Comparison of ENCODE assay signal across 17 cellular contexts in genomic region chr5:54778783-54779182, GRCh38.
A peak's percentile ranks its signal among the peaks of the same experiment; 100 is the strongest.
DNase-seq lines count a peak whose midpoint lies in the region; ATAC-seq and TF ChIP-seq lines count a peak whose summit lies in the region.
"Had no signal": no experiment of that assay in that cellular context is flagged by ENCODE, and none has a peak within 500 bp of the region (broad histone marks: within the 10 kb centered on the region; RNA-seq: fewer than 3 reads in every experiment).

No MANE protein-coding gene starts in this region.

- H3K36me3 Mint-ChIP-seq in activated CD4-positive, alpha-beta T cell treated with anti-CD3 and anti-CD28 coated beads, Interleukin-2, amount 10 ng/mL, durations not matched to agents 24 days and 14 days (ENCODE audit: low read depth), result no peaks in the 10 kb centered on the region
- no peaks in the 10 kb centered on the region for H3K36me3 Mint-ChIP-seq in activated CD4-positive, alpha-beta T cell treated with anti-CD3 and anti-CD28 coated beads, Interleukin-2, amount 10 ng/mL, durations not matched to agents 7 days and 5 days (ENCODE audit: low read depth)
- H3K36me3 Mint-ChIP-seq in natural killer cell, result peaks cover 7% of the 10 kb centered on the region
- H3K36me3 Mint-ChIP-seq: CD8-positive, alpha-beta T cell had no signal

- no peak overlapping the region for H3K14ac ChIP-seq in IMR-90 (replicated peaks; ENCODE audit: low read depth, low read length)
- no peak overlapping the region for H3K14ac ChIP-seq in trophoblast cell (ENCODE audit: low read length)

- no peak overlapping the region for H3K27ac ChIP-seq in IMR-90 (ENCODE audit: insufficient read depth, low read length)
- peak overlapping the region; percentile 5 for H3K27ac ChIP-seq in trophoblast cell (ENCODE audit: low read depth, low read length)
- H3K27ac ChIP-seq in esophagus squamous epithelium, result no peak overlapping the region
- H3K27ac ChIP-seq: BLaER1 treated with 17β-estradiol and CSF1 and Interleukin-3, amounts not matched to agents 10 nM and 100 nM had no signal

- TF ChIP-seq POLR2A in IMR-90 (IDR thresholded peaks at IDR 0.05; ENCODE audit: low read depth, low read length), result no peak
- TF ChIP-seq POLR2A in esophagus squamous epithelium (IDR thresholded peaks at IDR 0.05), result no peak

- in situ Hi-C loops in IMR-90 (cut with MboI; ENCODE audit: low sequenced_read_pairs), result no loop called here

- H4K8ac ChIP-seq in IMR-90 (ENCODE audit: low read depth in 2 of 2, low read length in 2 of 2) (no peak overlapping the region), trophoblast cell (ENCODE audit: low read depth, low read length) (no peak overlapping the region)

- 0 out of 2 replicates have a peak overlapping the region, but pooled peaks have one; percentile 6 for H3K23ac ChIP-seq in IMR-90 (ENCODE audit: low read depth, low read length)
- H3K23ac ChIP-seq in trophoblast cell (ENCODE audit: low read length), result no peak overlapping the region

- H2BK12ac ChIP-seq in trophoblast cell (ENCODE audit: low read length), result no peak overlapping the region

- H3K4me3 ChIP-seq in IMR-90 (ENCODE audit: insufficient read depth, low read depth, low read length) (no peak overlapping the region), trophoblast cell (ENCODE audit: low read depth, low read length) (no peak overlapping the region), esophagus squamous epithelium (no peak overlapping the region)
- H3K4me3 ChIP-seq: BLaER1 treated with 17β-estradiol and CSF1 and Interleukin-3, amounts not matched to agents 10 nM and 100 nM; GM12878 had no signal

- H3K9ac ChIP-seq in IMR-90 (ENCODE audit: low read depth, low read length), result no peak overlapping the region
- H3K9ac ChIP-seq in trophoblast cell (ENCODE audit: low read length), result no peak overlapping the region
- H3K9ac ChIP-seq: BLaER1 treated with 17β-estradiol and CSF1 and Interleukin-3, amounts not matched to agents 10 nM and 100 nM had no signal

- H2AFZ ChIP-seq in IMR-90 (replicated peaks; ENCODE audit: low read length, poor library complexity), result no peak overlapping the region
- H2AFZ ChIP-seq in trophoblast cell (ENCODE audit: insufficient read depth, low read length, poor library complexity), result no peak overlapping the region

- peaks cover 1% of the 10 kb centered on the region; the same call in 1 of the 2 replicates for H3K4me1 ChIP-seq in IMR-90 (ENCODE audit: control insufficient read depth, insufficient read depth, low read length)
- no peaks in the 10 kb centered on the region for H3K4me1 ChIP-seq in trophoblast cell (ENCODE audit: control insufficient read depth in 1 of 2, insufficient read depth in 2 of 2, low read length in 2 of 2)
- peaks cover 0 to 16% (median 0%) of the 10 kb centered on the region in 3 donors for H3K4me1 ChIP-seq in esophagus squamous epithelium
- H3K4me1 ChIP-seq: BLaER1 treated with 17β-estradiol and CSF1 and Interleukin-3, amounts not matched to agents 10 nM and 100 nM had no signal

- H3K36me3 ChIP-seq in IMR-90 (ENCODE audit: control insufficient read depth, insufficient read depth, low read length), result no peaks in the 10 kb centered on the region
- no peaks in the 10 kb centered on the region for H3K36me3 ChIP-seq in trophoblast cell (ENCODE audit: control insufficient read depth in 1 of 2, insufficient read depth in 2 of 2, low read length in 2 of 2)
- H3K36me3 ChIP-seq in esophagus squamous epithelium, result no peaks in the 10 kb centered on the region
- H3K36me3 ChIP-seq: BLaER1 treated with 17β-estradiol and CSF1 and Interleukin-3, amounts not matched to agents 10 nM and 100 nM had no signal

- TF ChIP-seq RAD21 in IMR-90 (IDR thresholded peaks at IDR 0.05; ENCODE audit: low read length), result no peak

- H3K4me2 ChIP-seq in IMR-90 (ENCODE audit: low read depth, low read length) (no peak overlapping the region), trophoblast cell (ENCODE audit: low read length) (no peak overlapping the region)
- H3K4me2 ChIP-seq: BLaER1 treated with 17β-estradiol and CSF1 and Interleukin-3, amounts not matched to agents 10 nM and 100 nM had no signal

- H3K27ac Mint-ChIP-seq in activated CD4-positive, alpha-beta T cell treated with anti-CD3 and anti-CD28 coated beads, Interleukin-2, amount 10 ng/mL, durations not matched to agents 24 days and 14 days, result no peak overlapping the region
- no peak overlapping the region for H3K27ac Mint-ChIP-seq in activated CD4-positive, alpha-beta T cell treated with anti-CD3 and anti-CD28 coated beads, Interleukin-2, amount 10 ng/mL, durations not matched to agents 7 days and 5 days
- H3K27ac Mint-ChIP-seq in natural killer cell, result no peak overlapping the region
- H3K27ac Mint-ChIP-seq: B cell; CD8-positive, alpha-beta T cell; H9 had no signal

- no peak overlapping the region for H4K5ac ChIP-seq in IMR-90 (ENCODE audit: low read depth, low read length)

- H2AK5ac ChIP-seq in IMR-90 (ENCODE audit: low read depth, low read length), result no peak overlapping the region
- H2AK5ac ChIP-seq in trophoblast cell (ENCODE audit: low read length), result no peak overlapping the region

- no peak overlapping the region for H2BK5ac ChIP-seq in IMR-90 (ENCODE audit: low read depth, low read length, poor library complexity, severe bottlenecking)
- no peak overlapping the region for H2BK5ac ChIP-seq in trophoblast cell (ENCODE audit: low read depth, low read length, poor library complexity)

- H2BK120ac ChIP-seq in IMR-90 (ENCODE audit: low read depth, low read length), result peak overlapping the region; percentile 9; the same call in 1 of the 2 replicates
- H2BK120ac ChIP-seq in trophoblast cell (ENCODE audit: insufficient read depth, low read length, poor library complexity), result no peak overlapping the region

- TF ChIP-seq CTCF in IMR-90 (conservative IDR thresholded peaks at IDR 0.05; ENCODE audit: low read depth, low read length), result no peak
- TF ChIP-seq CTCF in natural killer cell (IDR thresholded peaks at IDR 0.05), result no peak
- no peak for TF ChIP-seq CTCF in esophagus squamous epithelium (IDR thresholded peaks at IDR 0.05)

- ATAC-seq in IMR-90 (ENCODE audit: low read depth), result no peak
- no peak for ATAC-seq in natural killer cell
- ATAC-seq: CD8-positive, alpha-beta T cell; GM12878 had no signal

- BruUV-seq in IMR-90 (replicated peaks; lab: Mats Ljungman, UMichigan), result no TSS peak

- no peak overlapping the region for H4K91ac ChIP-seq in IMR-90 (ENCODE audit: insufficient read depth, low read depth, low read length)
- H4K91ac ChIP-seq in trophoblast cell (ENCODE audit: low read depth, low read length), result no peak overlapping the region

- H3K27me3 ChIP-seq in IMR-90 (ENCODE audit: control insufficient read depth, insufficient read depth, low read length), result no peaks in the 10 kb centered on the region
- H3K27me3 ChIP-seq in trophoblast cell (ENCODE audit: insufficient read depth, low read length), result no peaks in the 10 kb centered on the region
- no peaks in the 10 kb centered on the region for H3K27me3 ChIP-seq in esophagus squamous epithelium
- H3K27me3 ChIP-seq: BLaER1 treated with 17β-estradiol and CSF1 and Interleukin-3, amounts not matched to agents 10 nM and 100 nM had no signal

- CTCF ChIA-PET in activated CD4-positive, alpha-beta T cell treated with anti-CD3 and anti-CD28 coated beads, Interleukin-2, amount 10 ng/mL, durations not matched to agents 7 days and 5 days (lab: Charles Lee), result interaction anchor here (1.4 kb wide), 1 partner anchor 262 kb away, joined by 4 read pairs; the partner anchor contains the start of gene SNX18
- CTCF ChIA-PET in IMR-90 (lab: Yijun Ruan, JAX), result interaction anchor here (1.7 kb wide), 1 partner anchor 10 kb away, joined by 5 read pairs; no protein-coding TSS in a partner anchor

- dilution Hi-C loops in IMR-90 (cut with HindIII; ENCODE audit: low sequenced_read_pairs, unreplicated experiment), result no loop called here

- H3K79me1 ChIP-seq in IMR-90 (ENCODE audit: low read depth in 1 of 2, low read length in 2 of 2) (no peaks in the 10 kb centered on the region), trophoblast cell (ENCODE audit: low read length) (no peaks in the 10 kb centered on the region)

- H4K12ac ChIP-seq in trophoblast cell (ENCODE audit: low read depth, low read length), result no peak overlapping the region

- WGBS in IMR-90 (ENCODE audit: extremely low coverage in 2 of 2, insufficient read length in 1 of 2), 2 experiments, result no CpG with 5 or more reads among the region's 2 CpGs
- WGBS in trophoblast cell (ENCODE audit: extremely low coverage, insufficient coverage, insufficient read length), result no CpG with 5 or more reads among the region's 2 CpGs
- WGBS in esophagus squamous epithelium, 2 donors, result 90 to 92% methylated on average over 2 of the region's 2 CpGs

- H3K27me3 Mint-ChIP-seq in activated CD4-positive, alpha-beta T cell treated with anti-CD3 and anti-CD28 coated beads, Interleukin-2, amount 10 ng/mL, durations not matched to agents 24 days and 14 days, result peaks cover 42% of the 10 kb centered on the region
- H3K27me3 Mint-ChIP-seq in activated CD4-positive, alpha-beta T cell treated with anti-CD3 and anti-CD28 coated beads, Interleukin-2, amount 10 ng/mL, durations not matched to agents 7 days and 5 days, result peaks cover 23% of the 10 kb centered on the region
- peaks cover 0 to 6% of the 10 kb centered on the region in 2 donors for H3K27me3 Mint-ChIP-seq in natural killer cell (ENCODE audit: low read depth in 2 of 2)

- peak; percentile 40 for DNase-seq in activated CD4-positive, alpha-beta T cell treated with anti-CD3 and anti-CD28 coated beads, Interleukin-2, amount 10 ng/mL, durations not matched to agents 24 days and 14 days
- DNase-seq in activated CD4-positive, alpha-beta T cell treated with anti-CD3 and anti-CD28 coated beads, Interleukin-2, amount 10 ng/mL, durations not matched to agents 7 days and 5 days, result no peak
- DNase-seq in IMR-90 (no peak), islet precursor cell (peak; percentile 62), trophoblast cell (no peak), natural killer cell (no peak), esophagus squamous epithelium (lab: John Stamatoyannopoulos, UW) (no peak), MV-4-11 (lab: John Stamatoyannopoulos, UW) (no peak)
- DNase-seq: 8988T; Calu3; CD8-positive, alpha-beta T cell; DMS79 treated with DMSO at 0.1 percent for 48 hours; EL; H9 had no signal

- H3K4ac ChIP-seq in IMR-90 (ENCODE audit: low read depth, low read length), result no peak overlapping the region
- H3K4ac ChIP-seq in trophoblast cell (ENCODE audit: low read depth, low read length), result no peak overlapping the region

- intact Hi-C loops in activated CD4-positive, alpha-beta T cell treated with anti-CD3 and anti-CD28 coated beads, Interleukin-2, amount 10 ng/mL, durations not matched to agents 24 days and 14 days (cut with micrococcal nuclease), result no loop called here
- intact Hi-C loops in IMR-90 (cut with micrococcal nuclease) (no loop called here), natural killer cell (cut with micrococcal nuclease) (no loop called here), esophagus squamous epithelium (cut with DNase I) (no loop called here)

- H3K18ac ChIP-seq in IMR-90 (ENCODE audit: low read depth, low read length) (peak overlapping the region; percentile 29; the same call in 1 of the 2 replicates), trophoblast cell (ENCODE audit: low read length) (no peak overlapping the region)

- H3K4me1 Mint-ChIP-seq in activated CD4-positive, alpha-beta T cell treated with anti-CD3 and anti-CD28 coated beads, Interleukin-2, amount 10 ng/mL, durations not matched to agents 24 days and 14 days, result no peaks in the 10 kb centered on the region
- peaks cover 2% of the 10 kb centered on the region for H3K4me1 Mint-ChIP-seq in activated CD4-positive, alpha-beta T cell treated with anti-CD3 and anti-CD28 coated beads, Interleukin-2, amount 10 ng/mL, durations not matched to agents 7 days and 5 days
- H3K4me1 Mint-ChIP-seq in natural killer cell, result peaks cover 0 to 7% of the 10 kb centered on the region in 2 donors
- H3K4me1 Mint-ChIP-seq: H9 had no signal

- H3K9me3 Mint-ChIP-seq in activated CD4-positive, alpha-beta T cell treated with anti-CD3 and anti-CD28 coated beads, Interleukin-2, amount 10 ng/mL, durations not matched to agents 24 days and 14 days, result peaks cover 19% of the 10 kb centered on the region
- H3K9me3 Mint-ChIP-seq in activated CD4-positive, alpha-beta T cell treated with anti-CD3 and anti-CD28 coated beads, Interleukin-2, amount 10 ng/mL, durations not matched to agents 7 days and 5 days, result peaks cover 6% of the 10 kb centered on the region
- H3K9me3 Mint-ChIP-seq in natural killer cell, result no peaks in the 10 kb centered on the region

- H3K79me2 ChIP-seq in trophoblast cell (ENCODE audit: control insufficient read depth, insufficient read depth, low read length, poor library complexity), result no peaks in the 10 kb centered on the region

- H4K20me1 ChIP-seq in IMR-90 (ENCODE audit: insufficient read depth, low read length), result no peaks in the 10 kb centered on the region
- H4K20me1 ChIP-seq: BLaER1 treated with 17β-estradiol and CSF1 and Interleukin-3, amounts not matched to agents 10 nM and 100 nM had no signal

- H3K56ac ChIP-seq in IMR-90 (ENCODE audit: extremely low read depth, insufficient read depth, low read length), result no peak overlapping the region

- H3K9me3 ChIP-seq in IMR-90 (ENCODE audit: control insufficient read depth, insufficient read depth, low read length), result no peaks in the 10 kb centered on the region
- no peaks in the 10 kb centered on the region for H3K9me3 ChIP-seq in trophoblast cell (ENCODE audit: insufficient read depth, low read depth, low read length)
- H3K9me3 ChIP-seq in esophagus squamous epithelium, result no peaks in the 10 kb centered on the region

- no peaks in the 10 kb centered on the region for H3K9me1 ChIP-seq in IMR-90 (ENCODE audit: insufficient read depth, low read length)

- 0 out of 2 replicates have a peak overlapping the region, but pooled peaks have one; percentile 5 for H2BK20ac ChIP-seq in IMR-90 (ENCODE audit: low read depth, low read length)

- H2BK15ac ChIP-seq in IMR-90 (ENCODE audit: low read depth, low read length), result no peak overlapping the region; the same call in 2 of the 3 replicates

- H2AK9ac ChIP-seq in IMR-90 (replicated peaks; ENCODE audit: low read depth, low read length, poor library complexity), result no peak overlapping the region

- POLR2A ChIA-PET in activated CD4-positive, alpha-beta T cell treated with anti-CD3 and anti-CD28 coated beads, Interleukin-2, amount 10 ng/mL, durations not matched to agents 7 days and 5 days (lab: Charles Lee), result no interaction called here
- POLR2A ChIA-PET in IMR-90 (lab: Charles Lee; ENCODE audit: unreplicated experiment), result no interaction called here

- no peak overlapping the region for H3K4me3 Mint-ChIP-seq in activated CD4-positive, alpha-beta T cell treated with anti-CD3 and anti-CD28 coated beads, Interleukin-2, amount 10 ng/mL, durations not matched to agents 24 days and 14 days
- H3K4me3 Mint-ChIP-seq in activated CD4-positive, alpha-beta T cell treated with anti-CD3 and anti-CD28 coated beads, Interleukin-2, amount 10 ng/mL, durations not matched to agents 7 days and 5 days, result no peak overlapping the region
- no peak overlapping the region for H3K4me3 Mint-ChIP-seq in natural killer cell
- H3K4me3 Mint-ChIP-seq: B cell; CD8-positive, alpha-beta T cell; H9 had no signal

Comparison
In these comparisons a context has a peak if more than half of its experiments do, and no peak if none do; other contexts are left out.
1. DNase-seq: peak in activated CD4-positive, alpha-beta T cell treated with anti-CD3 and anti-CD28 coated beads, Interleukin-2, amount 10 ng/mL, durations not matched to agents 24 days and 14 days (single experiment) and islet precursor cell (single experiment); none in activated CD4-positive, alpha-beta T cell treated with anti-CD3 and anti-CD28 coated beads, Interleukin-2, amount 10 ng/mL, durations not matched to agents 7 days and 5 days (single experiment), IMR-90 (single experiment), trophoblast cell (0 of 2), natural killer cell (single experiment), esophagus squamous epithelium (single experiment) and MV-4-11 (single experiment).